In the genomic region with DNA sequence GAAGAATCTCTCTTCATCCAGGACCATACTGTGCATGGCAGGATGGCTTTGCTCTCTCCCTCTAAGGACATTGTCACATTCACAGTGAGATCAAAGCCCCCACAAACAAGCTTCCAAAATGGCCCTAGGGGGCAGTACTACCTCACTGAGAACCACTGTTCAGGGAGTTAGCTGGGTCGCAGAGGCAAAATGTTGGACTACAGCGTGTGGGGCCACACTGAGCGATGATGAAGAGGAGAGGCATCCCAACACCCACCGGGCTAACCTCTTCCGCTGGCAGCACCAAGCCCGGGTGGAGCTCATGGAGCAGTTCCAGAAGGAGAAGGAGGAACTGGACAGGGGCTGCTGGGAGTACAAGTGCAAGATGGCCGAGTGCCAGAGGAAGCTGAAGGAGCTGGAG, we compare ENCODE assay signal across 5 cellular contexts. TPM values are rescaled to one million over a fixed set of nuclear protein-coding genes. Genes with fewer than 3 reads are reported as not detected.
"Had no signal": no experiment of that assay in that cellular context is flagged by ENCODE, and none has a peak within 500 bp of the region (broad histone marks: within the 10 kb centered on the region; RNA-seq: fewer than 3 reads in every experiment).

No MANE protein-coding gene starts in this region.

RNA-seq across cellular contexts. Expression of a gene that starts 58.6 kb away (rescaled TPM):
- total RNA-seq: M059J, PC-3, Peyer's patch, Right ventricle myocardium superior, SJSA1 had no signal
